ENCODE assay signal across 10 cellular contexts in genomic region chr3:195195321-195196209, GRCh38.
DNase-seq lines count a peak whose midpoint lies in the region; ATAC-seq lines count a peak whose summit lies in the region.
"Had no signal": no experiment of that assay in that cellular context is flagged by ENCODE, and none has a peak within 500 bp of the region (broad histone marks: within the 10 kb centered on the region; RNA-seq: fewer than 3 reads in every experiment).

No MANE protein-coding gene starts in this region.

- no peak for ATAC-seq in stimulated activated effector memory CD8-positive, alpha-beta T cell treated with anti-CD3 and anti-CD28 coated beads, Interleukin-12 subunit alpha, Interleukin-12 subunit beta, amount 100 ng/mL, for 72 hours

- H3K4me1 ChIP-seq in GM23248 (ENCODE audit: insufficient read depth): peaks cover 33% of the 10 kb centered on the region
- H3K4me1 ChIP-seq in muscle layer of colon (ENCODE audit: insufficient read depth, low read length): peaks cover 15% of the 10 kb centered on the region

- H3K4me3 ChIP-seq in GM23248 (no peak overlapping the region), muscle layer of colon (ENCODE audit: low read depth in 1 of 2, low read length in 2 of 2) (no peak overlapping the region)

- peaks cover 58% of the 10 kb centered on the region for H3K79me2 ChIP-seq in GM23248 (ENCODE audit: insufficient read depth)

- no peaks in the 10 kb centered on the region for H3K9me2 ChIP-seq in GM23248 (ENCODE audit: insufficient read depth)

- DNase-seq in GM23248 (no peak), NCI-H2029 treated with DMSO at 0.1 percent for 48 hours (lab: John Stamatoyannopoulos, UW) (peak; percentile 77), dermis blood vessel endothelial cell (peak; percentile 69), OCI-M2 (lab: John Stamatoyannopoulos, UW; ENCODE audit: unreplicated experiment) (no peak), SIG-M5 (lab: John Stamatoyannopoulos, UW) (no peak)
- DNase-seq in stimulated activated effector memory CD8-positive, alpha-beta T cell treated with anti-CD3 and anti-CD28 coated beads, Interleukin-12 subunit alpha, Interleukin-12 subunit beta, amount 100 ng/mL, for 72 hours (ENCODE audit: low spot score in 2 of 2): no peak
- DNase-seq in activated naive CD8-positive, alpha-beta T cell treated with anti-CD3 and anti-CD28 coated beads for 36 hours: no peak
- DNase-seq: central memory CD4-positive, alpha-beta T cell; stimulated activated CD4-positive, alpha-beta T cell treated with anti-CD3 and anti-CD28 coated beads, Interleukin-4, amount 100 ng/mL, for 4 hours had no signal

- H3K4me2 ChIP-seq in GM23248 (ENCODE audit: unreplicated experiment): peak overlapping the region; percentile 62

- H3K27me3 ChIP-seq in GM23248 (replicated peaks; ENCODE audit: insufficient read depth): no peaks in the 10 kb centered on the region
- no peaks in the 10 kb centered on the region for H3K27me3 ChIP-seq in muscle layer of colon (ENCODE audit: control insufficient read depth in 1 of 2, insufficient read depth in 2 of 2, low read length in 2 of 2)

- H3F3A ChIP-seq in GM23248 (ENCODE audit: insufficient read depth): peaks cover 28% of the 10 kb centered on the region

- no peaks in the 10 kb centered on the region for H4K20me1 ChIP-seq in GM23248 (ENCODE audit: insufficient read depth)

- H3K4me3 Mint-ChIP-seq in stimulated activated effector memory CD8-positive, alpha-beta T cell treated with anti-CD3 and anti-CD28 coated beads, Interleukin-12 subunit alpha, Interleukin-12 subunit beta, amount 100 ng/mL, for 72 hours: no peak overlapping the region
- no peak overlapping the region for H3K4me3 Mint-ChIP-seq in activated naive CD8-positive, alpha-beta T cell treated with anti-CD3 and anti-CD28 coated beads for 36 hours

- no peaks in the 10 kb centered on the region for H3K36me3 Mint-ChIP-seq in stimulated activated effector memory CD8-positive, alpha-beta T cell treated with anti-CD3 and anti-CD28 coated beads, Interleukin-12 subunit alpha, Interleukin-12 subunit beta, amount 100 ng/mL, for 72 hours
- peaks cover 14% of the 10 kb centered on the region for H3K36me3 Mint-ChIP-seq in activated naive CD8-positive, alpha-beta T cell treated with anti-CD3 and anti-CD28 coated beads for 36 hours

- peaks cover 26% of the 10 kb centered on the region for H3K4me1 Mint-ChIP-seq in stimulated activated effector memory CD8-positive, alpha-beta T cell treated with anti-CD3 and anti-CD28 coated beads, Interleukin-12 subunit alpha, Interleukin-12 subunit beta, amount 100 ng/mL, for 72 hours
- peaks cover 20% of the 10 kb centered on the region for H3K4me1 Mint-ChIP-seq in activated naive CD8-positive, alpha-beta T cell treated with anti-CD3 and anti-CD28 coated beads for 36 hours

- WGBS in GM23248 (ENCODE audit: low coverage in 1 of 2, low lambda C conversion rate in 2 of 2, missing lambda C conversion rate in 2 of 2), 2 experiments: 68% methylated on average over 17 of the region's 17 CpGs

- peak overlapping the region; percentile 79 for H3K27ac ChIP-seq in GM23248
- H3K27ac ChIP-seq in muscle layer of colon (ENCODE audit: low read depth, low read length): peak overlapping the region; percentile 73

- H2AFZ ChIP-seq in GM23248: no peak overlapping the region

- H3K9me3 Mint-ChIP-seq in stimulated activated effector memory CD8-positive, alpha-beta T cell treated with anti-CD3 and anti-CD28 coated beads, Interleukin-12 subunit alpha, Interleukin-12 subunit beta, amount 100 ng/mL, for 72 hours: peaks cover 7% of the 10 kb centered on the region
- H3K9me3 Mint-ChIP-seq in activated naive CD8-positive, alpha-beta T cell treated with anti-CD3 and anti-CD28 coated beads for 36 hours: peaks cover 9% of the 10 kb centered on the region

- no peaks in the 10 kb centered on the region; the same call in 1 of the 2 replicates for H3K36me3 ChIP-seq in GM23248 (ENCODE audit: low read depth)
- no peaks in the 10 kb centered on the region for H3K36me3 ChIP-seq in muscle layer of colon (ENCODE audit: insufficient read depth, low read length)

- no peak overlapping the region for H3K27ac Mint-ChIP-seq in stimulated activated effector memory CD8-positive, alpha-beta T cell treated with anti-CD3 and anti-CD28 coated beads, Interleukin-12 subunit alpha, Interleukin-12 subunit beta, amount 100 ng/mL, for 72 hours
- no peak overlapping the region for H3K27ac Mint-ChIP-seq in activated naive CD8-positive, alpha-beta T cell treated with anti-CD3 and anti-CD28 coated beads for 36 hours

- H3K9me3 ChIP-seq in GM23248 (ENCODE audit: low read depth) (no peaks in the 10 kb centered on the region), muscle layer of colon (ENCODE audit: low read length) (no peaks in the 10 kb centered on the region)

- H3K27me3 Mint-ChIP-seq in activated naive CD8-positive, alpha-beta T cell treated with anti-CD3 and anti-CD28 coated beads for 36 hours: no peaks in the 10 kb centered on the region

- H3K9ac ChIP-seq in GM23248 (peak overlapping the region; percentile 60; the same call in 1 of the 2 replicates), muscle layer of colon (ENCODE audit: low read length) (no peak overlapping the region)

- in situ Hi-C loops in GM23248 (cut with MboI): no loop called here

Comparison
In these comparisons a context has a peak if more than half of its experiments do, and no peak if none do; other contexts are left out.
1. DNase-seq: peak in NCI-H2029 treated with DMSO at 0.1 percent for 48 hours (single experiment) and dermis blood vessel endothelial cell (single experiment); none in GM23248 (single experiment), OCI-M2 (single experiment), stimulated activated effector memory CD8-positive, alpha-beta T cell treated with anti-CD3 and anti-CD28 coated beads, Interleukin-12 subunit alpha, Interleukin-12 subunit beta, amount 100 ng/mL, for 72 hours (0 of 2), SIG-M5 (single experiment) and activated naive CD8-positive, alpha-beta T cell treated with anti-CD3 and anti-CD28 coated beads for 36 hours (single experiment).